Comparison of ENCODE assay signal across 10 cellular contexts in genomic region chr7:6395898-6396582, GRCh38. TPM values are rescaled to one million over a fixed set of nuclear protein-coding genes. Genes with fewer than 3 reads are reported as not detected.
DNase-seq lines count a peak whose midpoint lies in the region; ATAC-seq and TF ChIP-seq lines count a peak whose summit lies in the region.
"Had no signal": no experiment of that assay in that cellular context is flagged by ENCODE, and none has a peak within 500 bp of the region (broad histone marks: within the 10 kb centered on the region; RNA-seq: fewer than 3 reads in every experiment).

No MANE protein-coding gene starts in this region.

- H3K27me3 ChIP-seq in tibial nerve: no peaks in the 10 kb centered on the region

- ATAC-seq in HG03378 (IDR thresholded peaks at IDR 0.05; ENCODE audit: unreplicated experiment): no peak
- no peak for ATAC-seq in GM19463 (IDR thresholded peaks at IDR 0.05; ENCODE audit: unreplicated experiment)

- H3K4me3 Mint-ChIP-seq in activated CD4-positive, alpha-beta T cell treated with anti-CD3 and anti-CD28 coated beads, Interleukin-2, amount 10 ng/mL, durations not matched to agents 7 days and 5 days: no peak overlapping the region

- no peaks in the 10 kb centered on the region for H3K9me3 Mint-ChIP-seq in activated CD4-positive, alpha-beta T cell treated with anti-CD3 and anti-CD28 coated beads, Interleukin-2, amount 10 ng/mL, durations not matched to agents 7 days and 5 days

- H3K4me1 Mint-ChIP-seq in activated CD4-positive, alpha-beta T cell treated with anti-CD3 and anti-CD28 coated beads, Interleukin-2, amount 10 ng/mL, durations not matched to agents 7 days and 5 days: peaks cover 56% of the 10 kb centered on the region

- no peak for TF ChIP-seq POLR2A in tibial nerve (IDR thresholded peaks at IDR 0.05)

- POLR2A ChIA-PET in activated CD4-positive, alpha-beta T cell treated with anti-CD3 and anti-CD28 coated beads, Interleukin-2, amount 10 ng/mL, durations not matched to agents 7 days and 5 days (lab: Charles Lee): no interaction called here

- DNase-seq in activated CD4-positive, alpha-beta T cell treated with anti-CD3 and anti-CD28 coated beads, Interleukin-2, amount 10 ng/mL, durations not matched to agents 7 days and 5 days: no peak
- DNase-seq in activated CD4-positive, alpha-beta T cell treated with anti-CD3 and anti-CD28 coated beads, Interleukin-2, amount 50 U/mL, for 4 hours: no peak
- DNase-seq in cerebellar cortex (ENCODE audit: low spot score) (peak; percentile 85), medulla oblongata (ENCODE audit: extremely low spot score) (peak; percentile 76), tibial nerve (ENCODE audit: low spot score in 2 of 2) (no peak), SW 1271 (lab: John Stamatoyannopoulos, UW) (no peak)
- DNase-seq: effector CD8-positive, alpha-beta T cell had no signal

- TF ChIP-seq EP300 in tibial nerve (IDR thresholded peaks at IDR 0.05): peak in 1 of 2 donors; percentile 32

- no peaks in the 10 kb centered on the region for H3K9me3 ChIP-seq in tibial nerve
- H3K9me3 ChIP-seq: thoracic aorta had no signal

- peaks cover 0 to 88% (median 33%) of the 10 kb centered on the region in 4 donors for H3K4me1 ChIP-seq in tibial nerve

- H3K4me3 ChIP-seq in tibial nerve: no peak overlapping the region
- H3K4me3 ChIP-seq: thoracic aorta had no signal

- H3K27me3 Mint-ChIP-seq in activated CD4-positive, alpha-beta T cell treated with anti-CD3 and anti-CD28 coated beads, Interleukin-2, amount 10 ng/mL, durations not matched to agents 7 days and 5 days: no peaks in the 10 kb centered on the region

- H3K27ac ChIP-seq in tibial nerve: peak overlapping the region in 3 of 4 donors; percentile 38 to 60 (median 41)

- CTCF ChIA-PET in activated CD4-positive, alpha-beta T cell treated with anti-CD3 and anti-CD28 coated beads, Interleukin-2, amount 10 ng/mL, durations not matched to agents 7 days and 5 days (lab: Charles Lee): interaction anchor here (1.0 kb wide), 1 partner anchor 14 kb away, joined by 3 read pairs; no protein-coding TSS in a partner anchor

- H3K36me3 Mint-ChIP-seq in activated CD4-positive, alpha-beta T cell treated with anti-CD3 and anti-CD28 coated beads, Interleukin-2, amount 10 ng/mL, durations not matched to agents 7 days and 5 days (ENCODE audit: low read depth): peaks cover 32% of the 10 kb centered on the region

- TF ChIP-seq CTCF in tibial nerve (IDR thresholded peaks at IDR 0.05): no peak

- H3K36me3 ChIP-seq in tibial nerve: peaks cover 0 to 42% (median 0%) of the 10 kb centered on the region in 3 donors

- peak overlapping the region; percentile 27 for H3K27ac Mint-ChIP-seq in activated CD4-positive, alpha-beta T cell treated with anti-CD3 and anti-CD28 coated beads, Interleukin-2, amount 10 ng/mL, durations not matched to agents 7 days and 5 days

- WGBS in tibial nerve, 2 donors: 76 to 80% methylated on average over 23 of the region's 23 CpGs

RNA-seq across cellular contexts. Expression of gene RAC1, which starts 21.7 kb away (rescaled TPM):
- total RNA-seq in activated CD4-positive, alpha-beta T cell treated with anti-CD3 and anti-CD28 coated beads, Interleukin-2, amount 10 ng/mL, durations not matched to agents 7 days and 5 days: 100 to 1,000 TPM; 170 to 187 TPM
- 100 to 1,000 TPM; 133 to 222 (median 140) TPM for total RNA-seq in tibial nerve

RNA-seq across cellular contexts. Expression of gene FAM220A, which starts 47.3 kb away (rescaled TPM):
- 10 to 100 TPM; 11.2 to 17.2 TPM for total RNA-seq in activated CD4-positive, alpha-beta T cell treated with anti-CD3 and anti-CD28 coated beads, Interleukin-2, amount 10 ng/mL, durations not matched to agents 7 days and 5 days
- total RNA-seq in tibial nerve: 10 to 100 TPM in 3 of 4 donors, 1 to 10 TPM in 1; 8.4 to 17.6 (median 14.3) TPM

RNA-seq across cellular contexts. Expression of gene DAGLB, which starts 51.7 kb away (rescaled TPM):
- total RNA-seq in activated CD4-positive, alpha-beta T cell treated with anti-CD3 and anti-CD28 coated beads, Interleukin-2, amount 10 ng/mL, durations not matched to agents 7 days and 5 days: 10 to 100 TPM; 18.3 to 22.4 TPM
- total RNA-seq in tibial nerve: 10 to 100 TPM; 12.6 to 25.8 (median 18.0) TPM

Comparison
In these comparisons a context has a peak if more than half of its experiments do, and no peak if none do; other contexts are left out.
1. DNase-seq: peak in cerebellar cortex (single experiment) and medulla oblongata (single experiment); none in activated CD4-positive, alpha-beta T cell treated with anti-CD3 and anti-CD28 coated beads, Interleukin-2, amount 10 ng/mL, durations not matched to agents 7 days and 5 days (single experiment), activated CD4-positive, alpha-beta T cell treated with anti-CD3 and anti-CD28 coated beads, Interleukin-2, amount 50 U/mL, for 4 hours (0 of 2), tibial nerve (0 of 2) and SW 1271 (0 of 2).